35 cellular contexts compared by ENCODE assay signal in the genomic region with DNA sequence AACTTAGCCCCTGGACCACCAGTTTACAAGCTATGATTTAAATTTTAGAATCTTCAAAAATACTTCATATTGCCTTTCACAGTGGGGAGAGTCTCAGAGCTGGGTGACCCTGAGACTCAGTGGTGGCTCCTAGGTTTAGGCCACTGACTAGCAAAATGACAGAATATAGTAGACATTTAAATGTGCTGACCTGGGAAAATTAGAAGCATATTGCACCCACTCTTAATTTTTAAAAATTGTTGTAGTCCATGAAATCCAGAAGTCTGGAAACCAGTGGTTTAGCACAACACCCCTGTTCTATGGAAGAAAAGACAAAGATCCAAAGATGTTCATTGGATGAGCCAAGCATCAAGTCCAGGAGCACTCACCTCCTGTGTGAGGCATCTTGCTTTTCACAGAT.
"Had no signal": no experiment of that assay in that cellular context is flagged by ENCODE, and none has a peak within 500 bp of the region (broad histone marks: within the 10 kb centered on the region; RNA-seq: fewer than 3 reads in every experiment).

No MANE protein-coding gene starts in this region.

- H3K27me3 ChIP-seq: MG63 had no signal

- H3K36me3 ChIP-seq: MG63 had no signal

- H3K9me3 ChIP-seq: MG63 had no signal

- DNase-seq: Kasumi-1, MG63, MM.1S, MV-4-11, NCI-H1048, NCI-H1092, NCI-H1092 treated with DMSO at 0.1 percent for 48 hours, NCI-H1105, NCI-H1105 treated with DMSO at 0.1 percent for 48 hours, NCI-H1417, NCI-H1417 treated with DMSO at 0.1 percent for 48 hours, NCI-H1436, NCI-H1436 treated with DMSO at 0.1 percent for 48 hours, NCI-H146, NCI-H1694, NCI-H1694 treated with DMSO at 0.1 percent for 48 hours, NCI-H187, NCI-H187 treated with DMSO at 0.1 percent for 48 hours, NCI-H1930, NCI-H2029, NCI-H2029 treated with DMSO at 0.1 percent for 48 hours, NCI-H2081, NCI-H2081 treated with DMSO at 0.1 percent for 48 hours, NCI-H2107, NCI-H2171, NCI-H2171 treated with DMSO at 0.1 percent for 48 hours, NCI-H2227 treated with DMSO at 0.1 percent for 48 hours, NCI-H226, NCI-H345, NCI-H446, NCI-H446 treated with DMSO at 0.1 percent for 48 hours, NCI-H510A, NCI-H510A treated with DMSO at 0.1 percent for 48 hours, NCI-H524, NCI-H524 treated with DMSO at 0.1 percent for 48 hours had no signal

- H3K4me3 ChIP-seq: MG63 had no signal
